ENCODE assay signal across 11 cellular contexts in the genomic region with DNA sequence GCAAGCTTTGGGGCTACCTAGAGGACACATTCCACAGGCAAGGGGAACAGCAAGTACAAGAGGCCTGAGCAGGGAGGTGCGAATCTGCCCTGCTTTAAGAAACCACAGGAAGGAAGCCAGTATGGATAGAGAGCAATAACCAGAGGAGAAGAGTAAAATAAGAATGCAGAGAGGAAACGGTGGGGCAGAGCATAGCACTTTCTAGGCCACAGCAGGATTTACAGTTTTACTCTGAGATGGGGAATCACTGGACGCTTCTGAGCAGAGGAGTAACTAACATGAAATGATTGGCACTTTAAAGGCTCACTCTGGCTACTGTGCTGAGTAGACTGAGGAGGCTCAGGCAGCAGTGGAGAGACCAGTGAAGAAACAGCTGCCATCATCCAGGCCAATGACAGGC. TPM values are rescaled to one million over a fixed set of nuclear protein-coding genes. Genes with fewer than 3 reads are reported as not detected.
A peak's percentile ranks its signal among the peaks of the same experiment; 100 is the strongest.
DNase-seq lines count a peak whose midpoint lies in the region; ATAC-seq, FAIRE-seq and TF ChIP-seq lines count a peak whose summit lies in the region.
"Had no signal": no experiment of that assay in that cellular context is flagged by ENCODE, and none has a peak within 500 bp of the region (broad histone marks: within the 10 kb centered on the region; RNA-seq: fewer than 3 reads in every experiment).

No MANE protein-coding gene starts in this region.

- H3K36me3 Mint-ChIP-seq in activated CD4-positive, alpha-beta memory T cell treated with anti-CD3 and anti-CD28 coated beads, Interleukin-2, amount 10 ng/mL, durations not matched to agents 7 days and 5 days (ENCODE audit: low read depth): peaks cover 36% of the 10 kb centered on the region
- H3K36me3 Mint-ChIP-seq in natural killer cell: no peaks in the 10 kb centered on the region

- peaks cover 28% of the 10 kb centered on the region for H3K4me1 Mint-ChIP-seq in activated CD4-positive, alpha-beta memory T cell treated with anti-CD3 and anti-CD28 coated beads, Interleukin-2, amount 10 ng/mL, durations not matched to agents 7 days and 5 days
- peaks cover 8 to 11% of the 10 kb centered on the region in 2 donors for H3K4me1 Mint-ChIP-seq in natural killer cell

- H3K4me3 Mint-ChIP-seq in activated CD4-positive, alpha-beta memory T cell treated with anti-CD3 and anti-CD28 coated beads, Interleukin-2, amount 10 ng/mL, durations not matched to agents 7 days and 5 days: no peak overlapping the region
- no peak overlapping the region for H3K4me3 Mint-ChIP-seq in natural killer cell
- H3K4me3 Mint-ChIP-seq: activated T-cell treated with anti-CD3 and anti-CD28 coated beads, Interleukin-2, amount 50 U/mL, for 24 hours had no signal

- TF ChIP-seq CTCF in natural killer cell (IDR thresholded peaks at IDR 0.05): no peak

- no peaks in the 10 kb centered on the region for H3K27me3 Mint-ChIP-seq in activated CD4-positive, alpha-beta memory T cell treated with anti-CD3 and anti-CD28 coated beads, Interleukin-2, amount 10 ng/mL, durations not matched to agents 7 days and 5 days
- H3K27me3 Mint-ChIP-seq in natural killer cell (ENCODE audit: low read depth in 2 of 2): no peaks in the 10 kb centered on the region
- H3K27me3 Mint-ChIP-seq: activated T-cell treated with anti-CD3 and anti-CD28 coated beads, Interleukin-2, amount 50 U/mL, for 24 hours had no signal

- H3K9me3 Mint-ChIP-seq in activated CD4-positive, alpha-beta memory T cell treated with anti-CD3 and anti-CD28 coated beads, Interleukin-2, amount 10 ng/mL, durations not matched to agents 7 days and 5 days: peaks cover 2% of the 10 kb centered on the region
- H3K9me3 Mint-ChIP-seq in natural killer cell: no peaks in the 10 kb centered on the region
- H3K9me3 Mint-ChIP-seq: activated T-cell treated with anti-CD3 and anti-CD28 coated beads, Interleukin-2, amount 50 U/mL, for 24 hours had no signal

- ATAC-seq in natural killer cell (peak; percentile 23 to 46 (median 34)), GM21825 (IDR thresholded peaks at IDR 0.05; ENCODE audit: unreplicated experiment) (no peak), HG02970 (IDR thresholded peaks at IDR 0.05; ENCODE audit: low FRiP score, unreplicated experiment) (no peak)
- ATAC-seq: Panc1 had no signal

- no peak for DNase-seq in GM12892 (ENCODE audit: insufficient read length)
- DNase-seq in KG1 (lab: John Stamatoyannopoulos, UW): peak; percentile 30
- peak; percentile 39 for DNase-seq in activated CD4-positive, alpha-beta memory T cell treated with anti-CD3 and anti-CD28 coated beads, Interleukin-2, amount 10 ng/mL, durations not matched to agents 7 days and 5 days
- DNase-seq in natural killer cell: no peak
- no peak for DNase-seq in effector CD4-positive, alpha-beta T cell
- DNase-seq: activated T-cell treated with anti-CD3 and anti-CD28 coated beads, Interleukin-2, amount 50 U/mL, for 24 hours had no signal

- intact Hi-C loops in natural killer cell (cut with micrococcal nuclease): no loop called here

- no peak for TF ChIP-seq POLR2A in GM12892 (IDR thresholded peaks at IDR 0.05; ENCODE audit: low read depth, low read length)

- POLR2A ChIA-PET in activated CD4-positive, alpha-beta memory T cell treated with anti-CD3 and anti-CD28 coated beads, Interleukin-2, amount 10 ng/mL, durations not matched to agents 7 days and 5 days (lab: Charles Lee): interaction anchor here (0.8 to 6.5 kb wide), 7 partner anchors 9 to 39 kb away, joined by 3 to 39 read pairs (median 4); a partner anchor contains a TSS

- peak; percentile 24 for FAIRE-seq in GM12892 (lab: Jason Lieb, UNC)
- FAIRE-seq: bronchial epithelial cell, TTC549 had no signal

- H3K27ac Mint-ChIP-seq in activated CD4-positive, alpha-beta memory T cell treated with anti-CD3 and anti-CD28 coated beads, Interleukin-2, amount 10 ng/mL, durations not matched to agents 7 days and 5 days: no peak overlapping the region
- H3K27ac Mint-ChIP-seq in natural killer cell: no peak overlapping the region
- H3K27ac Mint-ChIP-seq: activated T-cell treated with anti-CD3 and anti-CD28 coated beads, Interleukin-2, amount 50 U/mL, for 24 hours had no signal

- CTCF ChIA-PET in activated CD4-positive, alpha-beta memory T cell treated with anti-CD3 and anti-CD28 coated beads, Interleukin-2, amount 10 ng/mL, durations not matched to agents 7 days and 5 days (lab: Charles Lee): interaction anchor here (1.3 to 3.0 kb wide), 3 partner anchors 9 to 54 kb away, joined by 3 to 7 read pairs (median 7); no protein-coding TSS in a partner anchor

RNA-seq across cellular contexts. Expression of a gene that starts 23.8 kb away (rescaled TPM):
- polyA plus RNA-seq in GM12892 (2012; ENCODE audit: missing spikeins): 8.8 TPM
- 100 to 1,000 TPM; 115 to 121 TPM for total RNA-seq in activated CD4-positive, alpha-beta memory T cell treated with anti-CD3 and anti-CD28 coated beads, Interleukin-2, amount 10 ng/mL, durations not matched to agents 7 days and 5 days
- total RNA-seq in natural killer cell: 100 to 1,000 TPM; 174 to 249 (median 204) TPM

Comparison
In these comparisons a context has a peak if more than half of its experiments do, and no peak if none do; other contexts are left out.
1. DNase-seq: peak in KG1 (single experiment) and activated CD4-positive, alpha-beta memory T cell treated with anti-CD3 and anti-CD28 coated beads, Interleukin-2, amount 10 ng/mL, durations not matched to agents 7 days and 5 days (single experiment); none in GM12892 (single experiment), natural killer cell (single experiment) and effector CD4-positive, alpha-beta T cell (single experiment).
2. ATAC-seq: peak in natural killer cell (3 of 3); none in GM21825 (single experiment) and HG02970 (single experiment).